Comparison of ENCODE assay signal across 1 cellular context in genomic region chr17:41254861-41255260, GRCh38.
TF ChIP-seq lines count a peak whose summit lies in the region.

No MANE protein-coding gene starts in this region.

TF ChIP-seq in IMR-90, 13 proteins besides CTCF, POLR2A, EP300 and RAD21 (continued from another document):
- TF ChIP-seq USF2 (IDR thresholded peaks at IDR 0.05; ENCODE audit: low read depth, low read length) (no peak), MAFK (IDR thresholded peaks at IDR 0.05; ENCODE audit: low read depth, low read length) (no peak), CEBPB (IDR thresholded peaks at IDR 0.05; ENCODE audit: low read depth, low read length) (no peak), RFX5 (IDR thresholded peaks at IDR 0.05; ENCODE audit: low read depth, low read length) (no peak), CHD1 (IDR thresholded peaks at IDR 0.05; ENCODE audit: low read depth, low read length) (no peak)
